In the genomic region with DNA sequence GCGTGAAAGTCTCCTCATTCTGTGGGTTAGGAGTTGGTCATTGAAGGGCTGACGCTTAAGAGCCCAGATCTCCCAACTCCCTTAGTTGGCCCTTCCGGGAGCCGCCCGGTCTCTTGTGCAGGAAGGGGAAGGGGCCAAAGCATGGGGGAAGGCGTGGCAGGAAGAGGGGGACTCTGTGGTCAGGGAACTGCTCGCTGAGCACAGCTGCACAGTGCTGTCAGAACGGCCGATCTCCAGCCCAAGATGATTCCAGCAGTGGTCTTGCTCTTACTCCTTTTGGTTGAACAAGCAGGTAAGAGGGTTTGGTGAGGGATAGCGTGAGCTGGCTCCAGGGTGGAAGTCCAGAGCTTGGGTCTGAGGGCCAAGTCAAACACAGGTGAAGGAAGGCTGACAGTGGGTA, we compare ENCODE assay signal across 9 cellular contexts. TPM values are rescaled to one million over a fixed set of nuclear protein-coding genes. Genes with fewer than 3 reads are reported as not detected.
DNase-seq lines count a peak whose midpoint lies in the region; ATAC-seq and TF ChIP-seq lines count a peak whose summit lies in the region.
"Had no signal": no experiment of that assay in that cellular context is flagged by ENCODE, and none has a peak within 500 bp of the region (broad histone marks: within the 10 kb centered on the region; RNA-seq: fewer than 3 reads in every experiment).

Gene FCER1G (plus strand): TSS at position 217 of the 400 bp plus-strand sequence. CDS start 27 bp downstream, at position 244.

- DNase-seq in MM.1S (no peak), substantia nigra (lab: John Stamatoyannopoulos, UW) (peak in 19 of 49 donors; percentile 4 to 56 (median 20)), DMS153 treated with DMSO at 0.1 percent for 48 hours (lab: John Stamatoyannopoulos, UW; ENCODE audit: unreplicated experiment) (no peak)
- DNase-seq in activated naive CD8-positive, alpha-beta T cell treated with anti-CD3 and anti-CD28 coated beads, Interleukin-2, amount 10 ng/mL, durations not matched to agents 7 days and 5 days, result no peak
- no peak for DNase-seq in activated CD4-positive, alpha-beta T cell treated with anti-CD3 and anti-CD28 coated beads, Interleukin-2, amount 50 U/mL, for 4 hours
- DNase-seq: activated gamma-delta T cell treated with Interleukin-2 at 50 U/mL for 16 hours had no signal

- 83% methylated on average over 10 of the region's 10 CpGs for WGBS in liver

- peaks cover 29% of the 10 kb centered on the region for H3K4me1 ChIP-seq in MM.1S (ENCODE audit: low read length)
- peaks cover 9 to 43% (median 26%) of the 10 kb centered on the region in 4 donors for H3K4me1 ChIP-seq in liver (ENCODE audit: control insufficient read depth in 4 of 4, insufficient read depth in 4 of 4, low read length in 3 of 4)

- no peaks in the 10 kb centered on the region for H3K27me3 Mint-ChIP-seq in activated naive CD8-positive, alpha-beta T cell treated with anti-CD3 and anti-CD28 coated beads, Interleukin-2, amount 10 ng/mL, durations not matched to agents 7 days and 5 days

- peaks cover 5% of the 10 kb centered on the region for H3K79me2 ChIP-seq in MM.1S (ENCODE audit: low read length)

- H3F3A ChIP-seq in MM.1S (ENCODE audit: insufficient read depth, low read length), result peaks cover 28% of the 10 kb centered on the region

- no peaks in the 10 kb centered on the region for H3K9me3 Mint-ChIP-seq in activated naive CD8-positive, alpha-beta T cell treated with anti-CD3 and anti-CD28 coated beads, Interleukin-2, amount 10 ng/mL, durations not matched to agents 7 days and 5 days

- no peak within 1 kb of the TSS for H2AFZ ChIP-seq in MM.1S (ENCODE audit: low read length)

- H3K4me3 ChIP-seq in MM.1S (ENCODE audit: low read length), result no peak within 1 kb of the TSS
- no peak within 1 kb of the TSS for H3K4me3 ChIP-seq in liver (ENCODE audit: low read depth in 1 of 3, low read length in 3 of 3)

- peak within 1 kb of the TSS; percentile 92 for H3K27ac Mint-ChIP-seq in activated naive CD8-positive, alpha-beta T cell treated with anti-CD3 and anti-CD28 coated beads, Interleukin-2, amount 10 ng/mL, durations not matched to agents 7 days and 5 days

- H4K20me1 ChIP-seq in MM.1S (ENCODE audit: insufficient read depth, low read length), result no peaks in the 10 kb centered on the region

- H3K4me3 Mint-ChIP-seq in activated naive CD8-positive, alpha-beta T cell treated with anti-CD3 and anti-CD28 coated beads, Interleukin-2, amount 10 ng/mL, durations not matched to agents 7 days and 5 days, result peak within 1 kb of the TSS; percentile 90

- no peaks in the 10 kb centered on the region for H3K27me3 ChIP-seq in MM.1S (replicated peaks; ENCODE audit: insufficient read depth, low read length)
- no peaks in the 10 kb centered on the region for H3K27me3 ChIP-seq in liver (ENCODE audit: control insufficient read depth in 4 of 4, insufficient read depth in 4 of 4, low read length in 3 of 4)

- H3K4me1 Mint-ChIP-seq in activated naive CD8-positive, alpha-beta T cell treated with anti-CD3 and anti-CD28 coated beads, Interleukin-2, amount 10 ng/mL, durations not matched to agents 7 days and 5 days, result peaks cover 47% of the 10 kb centered on the region

- POLR2A ChIA-PET in activated naive CD8-positive, alpha-beta T cell treated with anti-CD3 and anti-CD28 coated beads, Interleukin-2, amount 10 ng/mL, durations not matched to agents 7 days and 5 days (lab: Charles Lee), result interaction anchor here (0.6 to 2.5 kb wide), 7 partner anchors 9 to 447 kb away, joined by 3 to 17 read pairs (median 3); partner anchors contain the start of genes NDUFS2 and TOMM40L

- 0 out of 2 replicates have a peak within 1 kb of the TSS, but pooled peaks have one; percentile 1 for H3K4me2 ChIP-seq in MM.1S (ENCODE audit: low read depth, low read length)

- ATAC-seq in activated naive CD8-positive, alpha-beta T cell treated with anti-CD3 and anti-CD28 coated beads, Interleukin-2, amount 10 ng/mL, durations not matched to agents 7 days and 5 days (ENCODE audit: low read depth), result peak; percentile 13
- no peak for ATAC-seq in GM21576 (IDR thresholded peaks at IDR 0.05; ENCODE audit: unreplicated experiment)

- H3K9ac ChIP-seq in MM.1S (ENCODE audit: low read length), result no peak within 1 kb of the TSS
- peak within 1 kb of the TSS in 1 of 2 donors; percentile 36 for H3K9ac ChIP-seq in liver (ENCODE audit: low read depth in 1 of 2, low read length in 2 of 2)

- TF ChIP-seq CTCF in MM.1S (IDR thresholded peaks at IDR 0.05; ENCODE audit: low read length) (no peak), liver (IDR thresholded peaks at IDR 0.05; ENCODE audit: low read depth, low read length, missing input control) (no peak)

- H3K9me3 ChIP-seq in MM.1S (replicated peaks; ENCODE audit: insufficient read depth, low read length) (no peaks in the 10 kb centered on the region), liver (ENCODE audit: control insufficient read depth in 4 of 4, low read length in 3 of 4) (no peaks in the 10 kb centered on the region)

- H3K27ac ChIP-seq in MM.1S (ENCODE audit: low read length) (no peak within 1 kb of the TSS), liver (ENCODE audit: low read depth in 1 of 2, low read length in 2 of 2) (peak within 1 kb of the TSS; percentile 9 to 100), substantia nigra (ENCODE audit: low read depth, low read length, poor library complexity, severe bottlenecking) (peak within 1 kb of the TSS; percentile 14)

- H3K9me2 ChIP-seq in MM.1S (replicated peaks; ENCODE audit: insufficient read depth, low read length), result no peaks in the 10 kb centered on the region

- peaks cover 32% of the 10 kb centered on the region for H3K36me3 Mint-ChIP-seq in activated naive CD8-positive, alpha-beta T cell treated with anti-CD3 and anti-CD28 coated beads, Interleukin-2, amount 10 ng/mL, durations not matched to agents 7 days and 5 days

- peaks cover 14% of the 10 kb centered on the region; the same call in 1 of the 2 replicates for H3K36me3 ChIP-seq in MM.1S (replicated peaks; ENCODE audit: insufficient read depth, low read length)
- H3K36me3 ChIP-seq in liver (ENCODE audit: control insufficient read depth in 4 of 4, insufficient read depth in 3 of 4, low read depth in 1 of 4, low read length in 3 of 4), result peaks cover 10 to 35% (median 33%) of the 10 kb centered on the region in 4 donors

- no peak for TF ChIP-seq RAD21 in liver (IDR thresholded peaks at IDR 0.05)

TF ChIP-seq in liver, 16 proteins besides CTCF, POLR2A, EP300 and RAD21:
- TF ChIP-seq ATF3 (IDR thresholded peaks at IDR 0.05) (no peak), HNF4A (conservative IDR thresholded peaks at IDR 0.05) (no peak), GABPA (IDR thresholded peaks at IDR 0.05 in 1 of 2, conservative IDR thresholded peaks at IDR 0.05 in 1 of 2) (no peak), YY1 (IDR thresholded peaks at IDR 0.05) (peak; percentile 51)

RNA-seq across cellular contexts. Expression of gene FCER1G, which starts in this region (rescaled TPM):
- 10 to 100 TPM; 18.9 to 22.1 TPM for total RNA-seq in activated naive CD8-positive, alpha-beta T cell treated with anti-CD3 and anti-CD28 coated beads, Interleukin-2, amount 10 ng/mL, durations not matched to agents 7 days and 5 days
- 10 to 100 TPM; 25.4 to 32.6 TPM for total RNA-seq in liver
- 10 to 100 TPM; 46.1 to 77.1 TPM for polyA plus RNA-seq in liver
- total RNA-seq: RPMI7951 had no signal
